In the genomic region with DNA sequence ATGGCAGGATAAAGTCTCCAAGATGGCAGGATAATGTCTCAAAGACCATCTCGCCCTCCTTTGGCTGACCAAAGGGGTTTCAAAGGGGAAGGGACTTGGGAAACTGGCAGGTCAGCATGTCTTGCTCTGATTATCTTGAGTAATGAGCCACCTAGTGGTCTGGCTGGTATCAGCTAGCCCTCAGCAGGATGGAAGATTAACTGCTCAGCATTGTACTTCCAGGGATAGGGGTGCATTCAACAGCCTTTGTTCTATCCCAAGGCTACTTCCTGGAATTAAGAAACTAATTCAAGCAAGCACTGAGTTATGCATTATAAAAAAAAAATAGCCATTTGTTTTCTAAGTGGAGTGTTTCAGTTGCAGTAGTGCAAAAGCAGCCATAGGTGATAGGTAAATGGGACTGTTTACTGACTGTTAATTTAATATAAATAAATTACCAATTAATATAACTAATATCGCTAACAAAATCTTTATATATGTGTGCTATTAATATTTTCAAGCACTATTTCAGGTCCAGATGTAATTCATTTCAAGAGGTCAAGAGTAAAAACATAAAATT, we compare ENCODE assay signal across 8 cellular contexts.
DNase-seq lines count a peak whose midpoint lies in the region; ATAC-seq and TF ChIP-seq lines count a peak whose summit lies in the region.

No MANE protein-coding gene starts in this region.

- TF ChIP-seq CTCF in VCaP (conservative IDR thresholded peaks at IDR 0.05), result peak; percentile 80

- DNase-seq in ACHN (peak; percentile 48), NCI-H1694 treated with DMSO at 0.1 percent for 48 hours (lab: John Stamatoyannopoulos, UW) (peak; percentile 42), islet precursor cell (peak; percentile 72)
- no peak for DNase-seq in activated naive CD4-positive, alpha-beta T cell (lab: John Stamatoyannopoulos, UW)
- no peak for DNase-seq in activated CD4-positive, CD25-positive, alpha-beta regulatory T cell (lab: John Stamatoyannopoulos, UW)

- no peak overlapping the region for H3K27ac ChIP-seq in VCaP

- in situ Hi-C loops in ACHN (cut with HindIII; ENCODE audit: low pct_ligation_motif_present, low pct_unique_long_range_greater_than_20kb, low sequenced_read_pairs), result no loop called here

- ATAC-seq in GM21717 (IDR thresholded peaks at IDR 0.05; ENCODE audit: unreplicated experiment), result peak; percentile 77
- no peak for ATAC-seq in HG02981 (IDR thresholded peaks at IDR 0.05; ENCODE audit: unreplicated experiment)

Comparison
In these comparisons a context has a peak if more than half of its experiments do, and no peak if none do; other contexts are left out.
1. DNase-seq: peak in ACHN (single experiment), NCI-H1694 treated with DMSO at 0.1 percent for 48 hours (single experiment) and islet precursor cell (single experiment); none in activated naive CD4-positive, alpha-beta T cell (0 of 4) and activated CD4-positive, CD25-positive, alpha-beta regulatory T cell (0 of 4).